ENCODE assay signal across 8 cellular contexts in the genomic region with DNA sequence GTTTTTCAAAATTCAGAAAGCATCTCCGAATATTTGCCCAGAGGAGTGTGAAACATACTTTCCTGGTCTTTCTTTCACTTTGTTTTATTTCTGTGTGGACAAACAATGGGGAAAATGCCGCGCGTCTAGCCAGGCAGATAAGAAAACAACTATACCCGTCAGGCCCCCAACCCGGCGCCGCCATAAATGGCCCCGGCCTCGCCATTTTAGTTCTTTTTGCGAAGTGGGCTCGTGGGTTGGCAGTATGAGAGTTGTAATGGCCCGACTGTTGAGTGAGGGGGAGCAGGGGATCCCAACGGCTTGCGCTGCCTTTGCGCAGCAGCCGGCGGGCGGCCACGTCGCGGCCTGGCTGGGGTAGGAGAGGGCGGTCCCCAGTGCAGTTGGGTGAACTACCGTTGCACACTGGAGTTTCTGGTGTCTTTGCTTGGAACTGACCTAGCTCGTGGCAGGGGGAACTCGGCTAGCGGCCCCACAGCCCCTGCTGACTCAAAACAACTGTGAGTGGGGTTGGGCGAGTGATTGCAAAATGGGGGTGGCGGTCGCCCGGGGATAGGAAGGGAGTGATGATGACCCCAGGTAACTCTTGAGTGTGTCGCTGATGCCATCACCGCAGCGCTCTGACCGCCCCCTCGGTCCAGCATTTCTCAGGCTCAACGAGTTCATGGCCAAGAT. TPM values are rescaled to one million over a fixed set of nuclear protein-coding genes. Genes with fewer than 3 reads are reported as not detected.
DNase-seq lines count a peak whose midpoint lies in the region; ATAC-seq and TF ChIP-seq lines count a peak whose summit lies in the region.

No MANE protein-coding gene starts in this region.

- peaks cover 33% of the 10 kb centered on the region for H3K4me1 Mint-ChIP-seq in T-helper 2 cell treated with Interferon-gamma antibody and Interleukin-4, amounts not matched to agents 5 μg/mL and 100 μg/mL, for 36 hours (ENCODE audit: low read depth)

- H3K27ac Mint-ChIP-seq in T-helper 2 cell treated with Interferon-gamma antibody and Interleukin-4, amounts not matched to agents 5 μg/mL and 100 μg/mL, for 36 hours = peak overlapping the region; percentile 95

- no peak overlapping the region for H2AFZ ChIP-seq in hepatocyte

- no peaks in the 10 kb centered on the region for H3K9me2 ChIP-seq in hepatocyte (replicated peaks; ENCODE audit: insufficient read depth)

- intact Hi-C loops in aorta (cut with DNase I) = loop anchor here (2.0 to 10.0 kb wide), 4 partner anchors 28 to 150 kb away; partner anchors contain the start of genes VARS1 (in 2 of the 2), LY6G5C (in 1 of the 2) and NEU1 (in 1 of the 2)

- H3K4me2 ChIP-seq in hepatocyte = peak overlapping the region; percentile 82

- H3K27me3 Mint-ChIP-seq in T-helper 2 cell treated with Interferon-gamma antibody and Interleukin-4, amounts not matched to agents 5 μg/mL and 100 μg/mL, for 36 hours (ENCODE audit: low read depth) = no peaks in the 10 kb centered on the region

- H3K4me1 ChIP-seq in hepatocyte (ENCODE audit: insufficient read depth) (peaks cover 28% of the 10 kb centered on the region), aorta (ENCODE audit: control insufficient read depth in 1 of 2, insufficient read depth in 2 of 2, low read length in 2 of 2) (peaks cover 2 to 3% of the 10 kb centered on the region in 2 donors)

- no peak for TF ChIP-seq CTCF in AG04449 (IDR thresholded peaks at IDR 0.05; ENCODE audit: insufficient read depth, low read length, missing control alignments)
- TF ChIP-seq CTCF in hepatocyte (IDR thresholded peaks at IDR 0.05; ENCODE audit: poor library complexity) = no peak

- peaks cover 76% of the 10 kb centered on the region for H3K79me2 ChIP-seq in hepatocyte

- H3K4me3 ChIP-seq in AG04449 (ENCODE audit: low read depth, low read length) (peak overlapping the region; percentile 93), hepatocyte (peak overlapping the region; percentile 62), aorta (ENCODE audit: low read length in 2 of 2) (peak overlapping the region; percentile 54 to 91)

- peak overlapping the region; percentile 95 for H3K4me3 Mint-ChIP-seq in T-helper 2 cell treated with Interferon-gamma antibody and Interleukin-4, amounts not matched to agents 5 μg/mL and 100 μg/mL, for 36 hours

- peaks cover 53% of the 10 kb centered on the region for H3K36me3 Mint-ChIP-seq in T-helper 2 cell treated with Interferon-gamma antibody and Interleukin-4, amounts not matched to agents 5 μg/mL and 100 μg/mL, for 36 hours (ENCODE audit: low read depth)

- H3K9me3 Mint-ChIP-seq in T-helper 2 cell treated with Interferon-gamma antibody and Interleukin-4, amounts not matched to agents 5 μg/mL and 100 μg/mL, for 36 hours = no peaks in the 10 kb centered on the region

- ATAC-seq in aorta (ENCODE audit: low FRiP score) = peak; percentile 81

- peaks cover 29% of the 10 kb centered on the region for H4K20me1 ChIP-seq in hepatocyte (ENCODE audit: insufficient read depth, poor library complexity, severe bottlenecking)

- H3K36me3 ChIP-seq in hepatocyte (replicated peaks; ENCODE audit: insufficient read depth, low read depth) (no peaks in the 10 kb centered on the region), aorta (ENCODE audit: control insufficient read depth in 1 of 2, insufficient read depth in 2 of 2, low read length in 1 of 2) (peaks cover 0 to 7% of the 10 kb centered on the region in 2 donors)

- DNase-seq in AG04449 (ENCODE audit: low read depth, low spot score) = no peak
- peak; percentile 37 for DNase-seq in GM19238 (ENCODE audit: insufficient read length, low spot score)
- peak; percentile 76 for DNase-seq in MV-4-11 (lab: John Stamatoyannopoulos, UW)
- DNase-seq in T-helper 2 cell treated with Interferon-gamma antibody and Interleukin-4, amounts not matched to agents 5 μg/mL and 100 μg/mL, for 36 hours (ENCODE audit: low spot score) = peak; percentile 69
- DNase-seq in hepatocyte (ENCODE audit: low spot score) = peak; percentile 86
- peak; percentile 99 for DNase-seq in retina
- peak; percentile 83 to 89 for DNase-seq in aorta

- CTCF ChIA-PET in AG04449 (lab: Yijun Ruan, JAX) = interaction anchor here (1.1 to 2.2 kb wide), 2 partner anchors 10 to 106 kb away, joined by 4 to 5 read pairs; partner anchors contain the start of gene DDAH2

- H3K9me3 ChIP-seq in hepatocyte (ENCODE audit: low read depth) (no peaks in the 10 kb centered on the region), aorta (ENCODE audit: control insufficient read depth, low read length) (no peaks in the 10 kb centered on the region)

- H3K27ac ChIP-seq in angular gyrus (ENCODE audit: low read depth, low read length) (peak overlapping the region; percentile 97), hepatocyte (peak overlapping the region; percentile 88), aorta (ENCODE audit: low read depth in 1 of 2, low read length in 2 of 2) (peak overlapping the region; percentile 53 to 80)

- WGBS in hepatocyte (ENCODE audit: low lambda C conversion rate, missing lambda C conversion rate) = under 1% methylated on average over 37 of the region's 37 CpGs
- WGBS in aorta, 2 donors = 0 to 1% methylated on average over 37 of the region's 37 CpGs

- POLR2A ChIA-PET in AG04449 (lab: Yijun Ruan, JAX) = interaction anchor here (0.6 to 1.1 kb wide), 6 partner anchors 10 to 132 kb away, joined by 3 to 5 read pairs (median 3); partner anchors contain the start of genes ABHD16A, HSPA1L and NEU1

- H3K27me3 ChIP-seq in hepatocyte = no peaks in the 10 kb centered on the region
- H3K27me3 ChIP-seq in aorta (ENCODE audit: control insufficient read depth in 1 of 2, insufficient read depth in 2 of 2, low read length in 1 of 2) = no peaks in the 10 kb centered on the region

RNA-seq across cellular contexts. Expression of gene HSPA1B, which starts 7.3 kb away (rescaled TPM):
- total RNA-seq in hepatocyte (172 and 177 TPM in 2 replicates), aorta (100 to 1,000 TPM; 155 to 332 TPM)
- polyA plus RNA-seq in hepatocyte (82.1 and 111 TPM in 2 replicates), aorta (10 to 100 TPM; 23.2 to 61.1 TPM)

RNA-seq across cellular contexts. Expression of gene HSPA1A, which starts 19.5 kb away (rescaled TPM):
- total RNA-seq in hepatocyte (83.3 and 84.3 TPM in 2 replicates), aorta (100 to 1,000 TPM; 194 to 454 TPM)
- polyA plus RNA-seq in hepatocyte (50.0 and 82.2 TPM in 2 replicates), aorta (10 to 100 TPM; 55.1 to 98.7 TPM)

RNA-seq across cellular contexts. Expression of gene HSPA1L, which starts 19.8 kb away (rescaled TPM):
- 1.4 and 2.2 TPM in 2 replicates for total RNA-seq in hepatocyte
- 1.0 and 2.7 TPM in 2 replicates for polyA plus RNA-seq in hepatocyte
- 1 to 10 TPM; 1.9 TPM for total RNA-seq in aorta
- 1 to 10 TPM; 1.3 to 2.1 TPM for polyA plus RNA-seq in aorta

RNA-seq across cellular contexts. Expression of gene NEU1, which starts 27.8 kb away (rescaled TPM):
- 402 and 407 TPM in 2 replicates for total RNA-seq in hepatocyte
- 331 and 388 TPM in 2 replicates for polyA plus RNA-seq in hepatocyte
- 10 to 100 TPM; 23.9 to 24.6 TPM for total RNA-seq in aorta
- 10 to 100 TPM; 20.3 to 23.7 TPM for polyA plus RNA-seq in aorta

RNA-seq across cellular contexts. Expression of gene LSM2, which starts 28.1 kb away (rescaled TPM):
- total RNA-seq in hepatocyte (42.9 and 51.9 TPM in 2 replicates), aorta (10 to 100 TPM; 32.4 to 33.4 TPM)
- polyA plus RNA-seq in hepatocyte (48.7 and 57.9 TPM in 2 replicates), aorta (10 to 100 TPM; 41.7 to 42.2 TPM)
